In the genomic region with DNA sequence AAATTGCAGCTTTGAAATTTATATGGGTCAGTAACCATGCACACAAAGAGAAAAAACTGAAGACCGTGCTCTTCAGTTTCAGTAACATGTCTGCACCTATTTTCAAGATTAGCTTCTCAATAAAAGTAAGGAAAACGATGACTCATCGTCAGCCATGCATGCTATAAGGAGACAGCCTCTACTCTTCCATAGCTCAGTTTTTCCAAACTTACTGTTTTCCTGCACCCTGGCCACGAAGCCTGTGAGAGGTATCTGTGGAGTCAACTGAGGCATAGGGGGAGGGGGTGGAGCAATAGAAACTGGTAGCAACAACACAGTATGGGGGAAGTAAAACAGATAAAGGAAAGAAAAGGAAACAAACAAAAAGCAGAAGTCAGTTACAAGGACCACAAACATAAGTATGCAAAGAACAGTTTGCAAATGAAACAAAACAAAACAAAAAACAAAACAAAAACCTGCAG, we compare ENCODE assay signal across 9 cellular contexts.
DNase-seq lines count a peak whose midpoint lies in the region; ATAC-seq and TF ChIP-seq lines count a peak whose summit lies in the region.
"Had no signal": no experiment of that assay in that cellular context is flagged by ENCODE, and none has a peak within 500 bp of the region (broad histone marks: within the 10 kb centered on the region; RNA-seq: fewer than 3 reads in every experiment).

No MANE protein-coding gene starts in this region.

- H3K9ac ChIP-seq in MM.1S (ENCODE audit: low read length) = no peak overlapping the region
- H3K9ac ChIP-seq: parathyroid adenoma had no signal

- H3K4me1 ChIP-seq in HEK293 (ENCODE audit: control insufficient read depth, insufficient read depth, low read length) (0 out of 2 replicates have a peak, but pooled peaks cover 3% of the 10 kb centered on the region), MM.1S (ENCODE audit: low read length) (peaks cover 19% of the 10 kb centered on the region)
- H3K4me1 ChIP-seq: parathyroid adenoma had no signal

- H3K79me2 ChIP-seq in MM.1S (ENCODE audit: low read length) = peaks cover 24% of the 10 kb centered on the region
- H3K79me2 ChIP-seq: parathyroid adenoma had no signal

- TF ChIP-seq POLR2A in GM18505 (IDR thresholded peaks at IDR 0.05; ENCODE audit: borderline replicate concordance, extremely low read depth, insufficient read depth, insufficient read length) = no peak

- H4K20me1 ChIP-seq in MM.1S (ENCODE audit: insufficient read depth, low read length) = no peaks in the 10 kb centered on the region

- peak; percentile 93 for ATAC-seq in GM18505 (IDR thresholded peaks at IDR 0.05; ENCODE audit: unreplicated experiment)

- TF ChIP-seq CTCF in HEK293 (tag by site-specific recombination; IDR thresholded peaks at IDR 0.05) (no peak), MM.1S (IDR thresholded peaks at IDR 0.05; ENCODE audit: low read length) (no peak)

- no peak overlapping the region for H2AFZ ChIP-seq in MM.1S (ENCODE audit: low read length)
- H2AFZ ChIP-seq: parathyroid adenoma had no signal

- peaks cover 16% of the 10 kb centered on the region for H3F3A ChIP-seq in MM.1S (ENCODE audit: insufficient read depth, low read length)

- peak; percentile 43 for DNase-seq in MM.1S
- peak; percentile 17 for DNase-seq in dedifferentiated amniotic fluid mesenchymal stem cell (ENCODE audit: extremely low spot score)
- DNase-seq in midbrain (lab: John Stamatoyannopoulos, UW) = no peak
- no peak for DNase-seq in DMS114 treated with DMSO at 0.1 percent for 48 hours (lab: John Stamatoyannopoulos, UW; ENCODE audit: unreplicated experiment)
- DNase-seq in NCI-H2081 treated with DMSO at 0.1 percent for 48 hours (lab: John Stamatoyannopoulos, UW) = no peak
- no peak for DNase-seq in NCI-H187 (lab: John Stamatoyannopoulos, UW)

- peaks cover 0 to 2% of the 10 kb centered on the region in 2 experiments; a peak in 1 of 3 replicates for H3K36me3 ChIP-seq in HEK293 (ENCODE audit: control insufficient read depth in 2 of 2, insufficient read depth in 1 of 2, low read length in 2 of 2)
- H3K36me3 ChIP-seq in MM.1S (replicated peaks; ENCODE audit: insufficient read depth, low read length) = peaks cover 9% of the 10 kb centered on the region; the same call in 1 of the 2 replicates

- H3K4me3 ChIP-seq in HEK293 (ENCODE audit: low read depth, low read length) (no peak overlapping the region), MM.1S (ENCODE audit: low read length) (no peak overlapping the region)

- H3K27me3 ChIP-seq in MM.1S (replicated peaks; ENCODE audit: insufficient read depth, low read length) = no peaks in the 10 kb centered on the region

- H3K9me2 ChIP-seq in MM.1S (replicated peaks; ENCODE audit: insufficient read depth, low read length) = no peaks in the 10 kb centered on the region

- POLR2A ChIA-PET in HEK293 (lab: Yijun Ruan, JAX) = no interaction called here

- H3K27ac ChIP-seq in HEK293 (ENCODE audit: extremely low read depth, low read depth, low read length) = no peak overlapping the region
- peak overlapping the region; percentile 43; the same call in 1 of the 2 replicates for H3K27ac ChIP-seq in MM.1S (ENCODE audit: low read length)
- H3K27ac ChIP-seq: parathyroid adenoma had no signal

- CTCF ChIA-PET in HEK293 (lab: Yijun Ruan, JAX) = interaction anchor here (1.3 to 4.3 kb wide), 2 partner anchors 10 to 29 kb away, joined by 3 to 18 read pairs; no protein-coding TSS in a partner anchor

- H3K9me3 ChIP-seq in HEK293 (ENCODE audit: control insufficient read depth, insufficient read depth, low read depth, low read length) (no peaks in the 10 kb centered on the region), MM.1S (replicated peaks; ENCODE audit: insufficient read depth, low read length) (no peaks in the 10 kb centered on the region)

- peak overlapping the region; percentile 59 for H3K4me2 ChIP-seq in MM.1S (ENCODE audit: low read depth, low read length)

TF ChIP-seq in HEK293, 187 proteins besides CTCF, POLR2A, EP300 and RAD21 (continues in another document):
- TF ChIP-seq ZNF623 (tag by site-specific recombination; IDR thresholded peaks at IDR 0.05) (no peak), ZNF302 (tag by site-specific recombination; IDR thresholded peaks at IDR 0.05; ENCODE audit: low read depth) (no peak), ZNF600 (tag by site-specific recombination; IDR thresholded peaks at IDR 0.05) (no peak), ZFP37 (tag by site-specific recombination; IDR thresholded peaks at IDR 0.05) (peak; percentile 52; the same call in 1 of the 2 replicates), YY2 (tag by site-specific recombination; IDR thresholded peaks at IDR 0.05) (no peak), ZSCAN23 (tag by site-specific recombination; IDR thresholded peaks at IDR 0.05) (no peak), ZNF362 (tag by site-specific recombination; IDR thresholded peaks at IDR 0.05) (0 out of 2 replicates have a peak, but pooled peaks have one; percentile 26), PBX3 (CRISPR knock-in tag; IDR thresholded peaks at IDR 0.05) (no peak), ZNF560 (tag by site-specific recombination; IDR thresholded peaks at IDR 0.05; ENCODE audit: borderline replicate concordance) (no peak)
- TF ChIP-seq, protein P1, sequence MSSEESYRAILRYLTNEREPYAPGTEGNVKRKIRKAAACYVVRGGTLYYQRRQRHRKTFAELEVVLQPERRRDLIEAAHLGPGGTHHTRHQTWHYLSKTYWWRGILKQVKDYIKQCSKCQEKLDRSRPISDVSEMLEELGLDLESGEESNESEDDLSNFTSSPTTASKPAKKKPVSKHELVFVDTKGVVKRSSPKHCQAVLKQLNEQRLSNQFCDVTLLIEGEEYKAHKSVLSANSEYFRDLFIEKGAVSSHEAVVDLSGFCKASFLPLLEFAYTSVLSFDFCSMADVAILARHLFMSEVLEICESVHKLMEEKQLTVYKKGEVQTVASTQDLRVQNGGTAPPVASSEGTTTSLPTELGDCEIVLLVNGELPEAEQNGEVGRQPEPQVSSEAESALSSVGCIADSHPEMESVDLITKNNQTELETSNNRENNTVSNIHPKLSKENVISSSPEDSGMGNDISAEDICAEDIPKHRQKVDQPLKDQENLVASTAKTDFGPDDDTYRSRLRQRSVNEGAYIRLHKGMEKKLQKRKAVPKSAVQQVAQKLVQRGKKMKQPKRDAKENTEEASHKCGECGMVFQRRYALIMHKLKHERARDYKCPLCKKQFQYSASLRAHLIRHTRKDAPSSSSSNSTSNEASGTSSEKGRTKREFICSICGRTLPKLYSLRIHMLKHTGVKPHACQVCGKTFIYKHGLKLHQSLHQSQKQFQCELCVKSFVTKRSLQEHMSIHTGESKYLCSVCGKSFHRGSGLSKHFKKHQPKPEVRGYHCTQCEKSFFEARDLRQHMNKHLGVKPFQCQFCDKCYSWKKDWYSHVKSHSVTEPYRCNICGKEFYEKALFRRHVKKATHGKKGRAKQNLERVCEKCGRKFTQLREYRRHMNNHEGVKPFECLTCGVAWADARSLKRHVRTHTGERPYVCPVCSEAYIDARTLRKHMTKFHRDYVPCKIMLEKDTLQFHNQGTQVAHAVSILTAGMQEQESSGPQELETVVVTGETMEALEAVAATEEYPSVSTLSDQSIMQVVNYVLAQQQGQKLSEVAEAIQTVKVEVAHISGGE (tag by site-specific recombination; conservative IDR thresholded peaks at IDR 0.05; ENCODE audit: low read depth) = no peak
- TF ChIP-seq, protein P2, sequence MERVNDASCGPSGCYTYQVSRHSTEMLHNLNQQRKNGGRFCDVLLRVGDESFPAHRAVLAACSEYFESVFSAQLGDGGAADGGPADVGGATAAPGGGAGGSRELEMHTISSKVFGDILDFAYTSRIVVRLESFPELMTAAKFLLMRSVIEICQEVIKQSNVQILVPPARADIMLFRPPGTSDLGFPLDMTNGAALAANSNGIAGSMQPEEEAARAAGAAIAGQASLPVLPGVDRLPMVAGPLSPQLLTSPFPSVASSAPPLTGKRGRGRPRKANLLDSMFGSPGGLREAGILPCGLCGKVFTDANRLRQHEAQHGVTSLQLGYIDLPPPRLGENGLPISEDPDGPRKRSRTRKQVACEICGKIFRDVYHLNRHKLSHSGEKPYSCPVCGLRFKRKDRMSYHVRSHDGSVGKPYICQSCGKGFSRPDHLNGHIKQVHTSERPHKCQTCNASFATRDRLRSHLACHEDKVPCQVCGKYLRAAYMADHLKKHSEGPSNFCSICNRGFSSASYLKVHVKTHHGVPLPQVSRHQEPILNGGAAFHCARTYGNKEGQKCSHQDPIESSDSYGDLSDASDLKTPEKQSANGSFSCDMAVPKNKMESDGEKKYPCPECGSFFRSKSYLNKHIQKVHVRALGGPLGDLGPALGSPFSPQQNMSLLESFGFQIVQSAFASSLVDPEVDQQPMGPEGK (tag by site-specific recombination; IDR thresholded peaks at IDR 0.05) = no peak

Comparison
In these comparisons a context has a peak if more than half of its experiments do, and no peak if none do; other contexts are left out.
1. DNase-seq: peak in MM.1S (single experiment) and dedifferentiated amniotic fluid mesenchymal stem cell (single experiment); none in midbrain (single experiment), DMS114 treated with DMSO at 0.1 percent for 48 hours (single experiment), NCI-H2081 treated with DMSO at 0.1 percent for 48 hours (single experiment) and NCI-H187 (0 of 2).